In the genomic region with DNA sequence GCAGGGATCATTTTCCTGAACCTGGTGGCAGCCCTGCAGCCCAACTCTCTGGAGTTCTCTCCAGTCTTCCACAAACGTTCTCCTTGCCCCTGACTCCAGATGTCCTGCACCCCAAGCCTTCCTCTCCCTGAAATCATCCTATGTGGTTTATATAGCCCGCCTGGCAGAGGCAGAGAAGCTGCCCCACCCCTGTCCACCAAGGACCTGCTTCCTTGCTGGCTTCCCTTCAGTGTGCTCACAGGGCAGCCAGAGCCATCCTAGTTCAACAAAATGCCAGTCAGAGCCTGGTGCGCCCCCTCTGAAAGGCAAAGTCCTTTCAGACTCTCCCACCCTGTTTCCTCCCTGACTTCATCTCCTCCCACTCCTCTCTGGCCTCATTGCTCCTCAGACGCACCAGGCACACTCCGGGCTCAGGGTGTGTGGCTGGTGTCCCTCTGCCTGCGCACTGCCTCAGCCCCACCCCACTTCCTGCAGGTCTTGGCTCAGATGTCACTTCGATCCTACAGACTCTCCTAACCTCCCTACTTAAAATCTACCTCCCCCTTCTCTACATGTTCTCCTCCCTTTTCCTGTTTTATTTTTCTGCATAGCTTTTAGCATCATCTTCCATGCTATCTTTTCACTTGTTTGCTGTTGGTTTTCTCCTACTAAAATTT, we compare ENCODE assay signal across 13 cellular contexts. TPM values are rescaled to one million over a fixed set of nuclear protein-coding genes. Genes with fewer than 3 reads are reported as not detected.
A peak's percentile ranks its signal among the peaks of the same experiment; 100 is the strongest.
DNase-seq lines count a peak whose midpoint lies in the region; ATAC-seq and TF ChIP-seq lines count a peak whose summit lies in the region.
"Had no signal": no experiment of that assay in that cellular context is flagged by ENCODE, and none has a peak within 500 bp of the region (broad histone marks: within the 10 kb centered on the region; RNA-seq: fewer than 3 reads in every experiment).

No MANE protein-coding gene starts in this region.

- ATAC-seq in mucosa of descending colon: peak; percentile 78
- no peak for ATAC-seq in HG03521 (IDR thresholded peaks at IDR 0.05; ENCODE audit: unreplicated experiment)
- no peak for ATAC-seq in HG02938 (IDR thresholded peaks at IDR 0.05; ENCODE audit: unreplicated experiment)
- ATAC-seq in body of pancreas: no peak
- ATAC-seq: Panc1 had no signal

- TF ChIP-seq POLR2A in body of pancreas (IDR thresholded peaks at IDR 0.05): no peak

- TF ChIP-seq CTCF in mucosa of descending colon (IDR thresholded peaks at IDR 0.05) (no peak), body of pancreas (IDR thresholded peaks at IDR 0.05) (no peak)

- intact Hi-C loops in mucosa of descending colon (cut with DNase I, micrococcal nuclease) (loop anchor here in 1 of 2 donors (10.0 kb wide), 1 partner anchor 48 kb away; no protein-coding TSS in a partner anchor), body of pancreas (cut with DNase I) (no loop called here)

- H3K4me3 ChIP-seq in Jurkat, Clone E6-1 (ENCODE audit: low read length): no peak overlapping the region
- H3K4me3 ChIP-seq in mucosa of descending colon (no peak overlapping the region), body of pancreas (no peak overlapping the region)

- DNase-seq in CD1c-positive myeloid dendritic cell (ENCODE audit: extremely low spot score): peak; percentile 24
- peak; percentile 48 for DNase-seq in Jurkat, Clone E6-1 (ENCODE audit: low read depth, low spot score)
- DNase-seq in activated naive CD8-positive, alpha-beta T cell treated with anti-CD3 and anti-CD28 coated beads for 36 hours: peak; percentile 32
- DNase-seq in mucosa of descending colon: peak in 2 of 3 donors; percentile 67 to 76
- no peak for DNase-seq in NCI-H2196 (lab: John Stamatoyannopoulos, UW; ENCODE audit: unreplicated experiment)
- DNase-seq in body of pancreas: no peak
- DNase-seq: activated gamma-delta T cell treated with Interleukin-2 at 50 U/mL for 16 hours, DMS 273 treated with DMSO at 0.1 percent for 48 hours had no signal

- H3K9me3 ChIP-seq in mucosa of descending colon: no peaks in the 10 kb centered on the region
- H3K9me3 ChIP-seq in body of pancreas: no peaks in the 10 kb centered on the region

- peaks cover 19% of the 10 kb centered on the region for H3K4me1 Mint-ChIP-seq in activated naive CD8-positive, alpha-beta T cell treated with anti-CD3 and anti-CD28 coated beads for 36 hours

- H3K27me3 ChIP-seq in body of pancreas: peaks cover 0 to 3% of the 10 kb centered on the region in 2 donors

- H3K36me3 Mint-ChIP-seq in activated naive CD8-positive, alpha-beta T cell treated with anti-CD3 and anti-CD28 coated beads for 36 hours: no peaks in the 10 kb centered on the region

- no peak overlapping the region for H3K4me3 Mint-ChIP-seq in activated naive CD8-positive, alpha-beta T cell treated with anti-CD3 and anti-CD28 coated beads for 36 hours

- H3K27me3 Mint-ChIP-seq in activated naive CD8-positive, alpha-beta T cell treated with anti-CD3 and anti-CD28 coated beads for 36 hours: peaks cover 40% of the 10 kb centered on the region

- H3K9me3 Mint-ChIP-seq in activated naive CD8-positive, alpha-beta T cell treated with anti-CD3 and anti-CD28 coated beads for 36 hours: no peaks in the 10 kb centered on the region

- no peak overlapping the region for H3K27ac Mint-ChIP-seq in activated naive CD8-positive, alpha-beta T cell treated with anti-CD3 and anti-CD28 coated beads for 36 hours

- H3K4me1 ChIP-seq in mucosa of descending colon (ENCODE audit: low read depth): peaks cover 20% of the 10 kb centered on the region
- peaks cover 10% of the 10 kb centered on the region for H3K4me1 ChIP-seq in body of pancreas

- no peaks in the 10 kb centered on the region for H3K36me3 ChIP-seq in mucosa of descending colon (ENCODE audit: low read depth)
- no peaks in the 10 kb centered on the region for H3K36me3 ChIP-seq in body of pancreas (replicated peaks in 1 of 2; ENCODE audit: insufficient read depth in 1 of 2, low read depth in 2 of 2)

- no peak overlapping the region for H3K27ac ChIP-seq in body of pancreas

- 16 to 23% methylated on average over 7 of the region's 7 CpGs for WGBS in body of pancreas, 2 donors

RNA-seq across cellular contexts. Expression of gene KBTBD13, which starts 5.9 kb away (rescaled TPM):
- not detected for polyA plus RNA-seq in Jurkat, Clone E6-1 (2012; ENCODE audit: insufficient read depth, insufficient read length)
- not detected for total RNA-seq in activated naive CD8-positive, alpha-beta T cell treated with anti-CD3 and anti-CD28 coated beads for 36 hours
- under 1 TPM in 1 of 3 donors, not detected in 2; 0.09 TPM for total RNA-seq in mucosa of descending colon
- total RNA-seq in body of pancreas: not detected
- total RNA-seq: pulmonary artery endothelial cell, subcutaneous adipose tissue had no signal

RNA-seq across cellular contexts. Expression of gene RASL12, which starts 14.6 kb away (rescaled TPM):
- not detected for polyA plus RNA-seq in Jurkat, Clone E6-1 (2012; ENCODE audit: insufficient read depth, insufficient read length)
- total RNA-seq in activated naive CD8-positive, alpha-beta T cell treated with anti-CD3 and anti-CD28 coated beads for 36 hours: not detected
- total RNA-seq in mucosa of descending colon (10 to 100 TPM in 1 of 3 donors, 1 to 10 TPM in 2; 2.7 to 29.7 (median 8.4) TPM), body of pancreas (1 to 10 TPM; 3.1 to 4.6 TPM)
- total RNA-seq: pulmonary artery endothelial cell had no signal

RNA-seq across cellular contexts. Expression of gene UBAP1L, which starts 32.6 kb away (rescaled TPM):
- polyA plus RNA-seq in Jurkat, Clone E6-1 (2012; ENCODE audit: insufficient read depth, insufficient read length): 1.8 TPM
- 1 to 10 TPM; 2.2 to 2.7 TPM for total RNA-seq in activated naive CD8-positive, alpha-beta T cell treated with anti-CD3 and anti-CD28 coated beads for 36 hours
- total RNA-seq in mucosa of descending colon (1 to 10 TPM; 2.0 to 6.9 (median 3.9) TPM), body of pancreas (1 to 10 TPM; 3.4 to 4.6 TPM)

RNA-seq across cellular contexts. Expression of gene SLC51B, which starts 37.2 kb away (rescaled TPM):
- polyA plus RNA-seq in Jurkat, Clone E6-1 (2012; ENCODE audit: insufficient read depth, insufficient read length): not detected
- total RNA-seq in activated naive CD8-positive, alpha-beta T cell treated with anti-CD3 and anti-CD28 coated beads for 36 hours: not detected
- total RNA-seq in mucosa of descending colon: 100 to 1,000 TPM in 1 of 3 donors, 10 to 100 TPM in 2; 70.1 to 157 (median 76.2) TPM
- not detected for total RNA-seq in body of pancreas
- total RNA-seq: pulmonary artery endothelial cell, subcutaneous adipose tissue had no signal

RNA-seq across cellular contexts. Expression of gene PDCD7, which starts 51.2 kb away (rescaled TPM):
- 46.8 TPM for polyA plus RNA-seq in Jurkat, Clone E6-1 (2012; ENCODE audit: insufficient read depth, insufficient read length)
- total RNA-seq in activated naive CD8-positive, alpha-beta T cell treated with anti-CD3 and anti-CD28 coated beads for 36 hours: 10 to 100 TPM; 33.1 to 34.3 TPM
- total RNA-seq in mucosa of descending colon: 10 to 100 TPM; 12.0 to 32.9 (median 13.4) TPM
- total RNA-seq in body of pancreas: 10 to 100 TPM; 18.2 to 35.6 TPM

Comparison
In these comparisons a context has a peak if more than half of its experiments do, and no peak if none do; other contexts are left out.
1. DNase-seq: peak in CD1c-positive myeloid dendritic cell (single experiment), Jurkat, Clone E6-1 (single experiment), activated naive CD8-positive, alpha-beta T cell treated with anti-CD3 and anti-CD28 coated beads for 36 hours (single experiment) and mucosa of descending colon (2 of 3); none in NCI-H2196 (single experiment) and body of pancreas (0 of 4).